In genomic region chr12:57090924-57091632, GRCh38 we compare ENCODE assay signal across 6 cellular contexts. TPM values are rescaled to one million over a fixed set of nuclear protein-coding genes. Genes with fewer than 3 reads are reported as not detected.
DNase-seq lines count a peak whose midpoint lies in the region; ATAC-seq and TF ChIP-seq lines count a peak whose summit lies in the region.

No MANE protein-coding gene starts in this region.

- POLR2A ChIA-PET in AG04450 (lab: Yijun Ruan, JAX) = interaction anchor here (0.6 to 13.0 kb wide), 3 partner anchors 10 to 22 kb away, joined by 3 to 258 read pairs (median 7); partner anchors contain the start of gene STAT6
- POLR2A ChIA-PET in activated CD4-positive, alpha-beta memory T cell treated with anti-CD3 and anti-CD28 coated beads, Interleukin-2, amount 10 ng/mL, durations not matched to agents 7 days and 5 days (lab: Charles Lee) = interaction anchor here (0.6 to 14.8 kb wide), 7 partner anchors 8 to 25 kb away, joined by 3 to 247 read pairs (median 14); partner anchors contain the start of genes NEMP1 and STAT6

- no peak for ATAC-seq in HG03139 (IDR thresholded peaks at IDR 0.05; ENCODE audit: unreplicated experiment)

- peaks cover 23% of the 10 kb centered on the region for H3K36me3 Mint-ChIP-seq in activated CD4-positive, alpha-beta memory T cell treated with anti-CD3 and anti-CD28 coated beads, Interleukin-2, amount 10 ng/mL, durations not matched to agents 7 days and 5 days (ENCODE audit: low read depth)

- DNase-seq in AG04450 (ENCODE audit: low read depth, low spot score) (no peak), kidney epithelial cell (ENCODE audit: low read depth) (no peak), LoVo (ENCODE audit: low spot score) (no peak), SW 1271 (lab: John Stamatoyannopoulos, UW) (no peak)
- no peak for DNase-seq in activated CD4-positive, alpha-beta memory T cell treated with anti-CD3 and anti-CD28 coated beads, Interleukin-2, amount 10 ng/mL, durations not matched to agents 7 days and 5 days

- peaks cover 57% of the 10 kb centered on the region for H3K4me1 Mint-ChIP-seq in activated CD4-positive, alpha-beta memory T cell treated with anti-CD3 and anti-CD28 coated beads, Interleukin-2, amount 10 ng/mL, durations not matched to agents 7 days and 5 days

- H3K27me3 ChIP-seq in AG04450 (ENCODE audit: control insufficient read depth, insufficient read depth, low read length) = no peaks in the 10 kb centered on the region
- no peaks in the 10 kb centered on the region for H3K27me3 ChIP-seq in kidney epithelial cell (ENCODE audit: control insufficient read depth, insufficient read depth, low read length)

- H3K9me3 Mint-ChIP-seq in activated CD4-positive, alpha-beta memory T cell treated with anti-CD3 and anti-CD28 coated beads, Interleukin-2, amount 10 ng/mL, durations not matched to agents 7 days and 5 days = no peaks in the 10 kb centered on the region

- H3K36me3 ChIP-seq in kidney epithelial cell (ENCODE audit: control insufficient read depth, insufficient read depth, low read length) = peaks cover 3% of the 10 kb centered on the region

- H3K4me3 ChIP-seq in AG04450 (ENCODE audit: low read depth, low read length) (peak overlapping the region; percentile 74), kidney epithelial cell (ENCODE audit: low read depth, low read length) (peak overlapping the region; percentile 80)

- no peaks in the 10 kb centered on the region; the same call in 1 of the 2 replicates for H3K9me3 ChIP-seq in AG04450 (ENCODE audit: control insufficient read depth, insufficient read depth, low read length)

- H3K27me3 Mint-ChIP-seq in activated CD4-positive, alpha-beta memory T cell treated with anti-CD3 and anti-CD28 coated beads, Interleukin-2, amount 10 ng/mL, durations not matched to agents 7 days and 5 days = no peaks in the 10 kb centered on the region

- TF ChIP-seq CTCF in AG04450 (IDR thresholded peaks at IDR 0.05; ENCODE audit: low read depth, low read length) (peak; percentile 19; the same call in 1 of the 2 replicates), kidney epithelial cell (IDR thresholded peaks at IDR 0.05; ENCODE audit: insufficient read depth, low read length, poor library complexity, severe bottlenecking) (no peak)

- peak overlapping the region; percentile 31 for H3K27ac ChIP-seq in AG04450 (ENCODE audit: low read depth, low read length)

- H3K4me3 Mint-ChIP-seq in activated CD4-positive, alpha-beta memory T cell treated with anti-CD3 and anti-CD28 coated beads, Interleukin-2, amount 10 ng/mL, durations not matched to agents 7 days and 5 days = peak overlapping the region; percentile 31

- no peak overlapping the region for H3K27ac Mint-ChIP-seq in activated CD4-positive, alpha-beta memory T cell treated with anti-CD3 and anti-CD28 coated beads, Interleukin-2, amount 10 ng/mL, durations not matched to agents 7 days and 5 days

- CTCF ChIA-PET in AG04450 (lab: Charles Lee) = interaction anchor here (0.6 to 3.4 kb wide), 5 partner anchors 12 to 152 kb away, joined by 3 to 27 read pairs (median 5); no protein-coding TSS in a partner anchor
- CTCF ChIA-PET in activated CD4-positive, alpha-beta memory T cell treated with anti-CD3 and anti-CD28 coated beads, Interleukin-2, amount 10 ng/mL, durations not matched to agents 7 days and 5 days (lab: Charles Lee) = interaction anchor here (1.1 to 8.7 kb wide), 8 partner anchors 12 to 152 kb away, joined by 4 to 91 read pairs (median 8); partner anchors contain the start of genes NEMP1 and STAT6

RNA-seq across cellular contexts. Expression of gene NAB2, which starts 2.2 kb away (rescaled TPM):
- 46.4 and 60.9 TPM in 2 replicates for polyA plus RNA-seq in AG04450 (2011; rRNA removed)
- 68.2 and 83.4 TPM in 2 replicates for polyA minus RNA-seq in AG04450 (2011; rRNA and poly(A)+ RNA removed)
- 1 to 10 TPM; 8.7 to 9.6 TPM for total RNA-seq in activated CD4-positive, alpha-beta memory T cell treated with anti-CD3 and anti-CD28 coated beads, Interleukin-2, amount 10 ng/mL, durations not matched to agents 7 days and 5 days
- 28.6 and 32.0 TPM in 2 replicates for total RNA-seq in kidney epithelial cell

RNA-seq across cellular contexts. Expression of gene NEMP1, which starts 12.5 kb away (rescaled TPM):
- polyA plus RNA-seq in AG04450 (2011; rRNA removed) = 8.3 and 11.9 TPM in 2 replicates
- 6.1 and 9.0 TPM in 2 replicates for polyA minus RNA-seq in AG04450 (2011; rRNA and poly(A)+ RNA removed)
- total RNA-seq in activated CD4-positive, alpha-beta memory T cell treated with anti-CD3 and anti-CD28 coated beads, Interleukin-2, amount 10 ng/mL, durations not matched to agents 7 days and 5 days = 10 to 100 TPM; 51.7 to 59.2 TPM
- 6.1 and 7.9 TPM in 2 replicates for total RNA-seq in kidney epithelial cell

RNA-seq across cellular contexts. Expression of gene STAT6, which starts 20.1 kb away (rescaled TPM):
- 79.5 and 94.2 TPM in 2 replicates for polyA plus RNA-seq in AG04450 (2011; rRNA removed)
- 95.3 and 103 TPM in 2 replicates for polyA minus RNA-seq in AG04450 (2011; rRNA and poly(A)+ RNA removed)
- total RNA-seq in activated CD4-positive, alpha-beta memory T cell treated with anti-CD3 and anti-CD28 coated beads, Interleukin-2, amount 10 ng/mL, durations not matched to agents 7 days and 5 days = 100 to 1,000 TPM; 127 to 128 TPM
- total RNA-seq in kidney epithelial cell = 66.4 and 67.8 TPM in 2 replicates

RNA-seq across cellular contexts. Expression of gene LRP1, which starts 37.2 kb away (rescaled TPM):
- 49.9 and 95.0 TPM in 2 replicates for polyA plus RNA-seq in AG04450 (2011; rRNA removed)
- polyA minus RNA-seq in AG04450 (2011; rRNA and poly(A)+ RNA removed) = 264 and 395 TPM in 2 replicates
- total RNA-seq in activated CD4-positive, alpha-beta memory T cell treated with anti-CD3 and anti-CD28 coated beads, Interleukin-2, amount 10 ng/mL, durations not matched to agents 7 days and 5 days = under 1 TPM; 0.60 to 0.86 TPM
- total RNA-seq in kidney epithelial cell = 40.2 and 53.6 TPM in 2 replicates

RNA-seq across cellular contexts. Expression of gene MYO1A, which starts 41.1 kb away (rescaled TPM):
- polyA plus RNA-seq in AG04450 (2011; rRNA removed) = not detected in 2 replicates
- polyA minus RNA-seq in AG04450 (2011; rRNA and poly(A)+ RNA removed) = 0.04 TPM in 1 of 2 replicates, not detected in the other
- under 1 TPM; 0.28 to 0.65 TPM for total RNA-seq in activated CD4-positive, alpha-beta memory T cell treated with anti-CD3 and anti-CD28 coated beads, Interleukin-2, amount 10 ng/mL, durations not matched to agents 7 days and 5 days
- not detected in 2 replicates for total RNA-seq in kidney epithelial cell
